ENCODE assay signal across 1 cellular context in genomic region chr11:47512701-47513100, GRCh38.
TF ChIP-seq lines count a peak whose summit lies in the region.

No MANE protein-coding gene starts in this region.

TF ChIP-seq in GM23338, 12 proteins besides CTCF, POLR2A, EP300 and RAD21 (continued from another document):
- TF ChIP-seq ZNF462 (CRISPR knock-in tag; IDR thresholded peaks at IDR 0.05) = no peak
- no peak for TF ChIP-seq EZH2phosphoT487 (IDR thresholded peaks at IDR 0.05; ENCODE audit: unreplicated experiment)
- no peak for TF ChIP-seq CREB1 (CRISPR knock-in tag; IDR thresholded peaks at IDR 0.05; ENCODE audit: low read depth)
- no peak for TF ChIP-seq REST (IDR thresholded peaks at IDR 0.05; ENCODE audit: unreplicated experiment)
- TF ChIP-seq ZNF114 (CRISPR knock-in tag; IDR thresholded peaks at IDR 0.05) = no peak
